18 cellular contexts compared by ENCODE assay signal in the genomic region with DNA sequence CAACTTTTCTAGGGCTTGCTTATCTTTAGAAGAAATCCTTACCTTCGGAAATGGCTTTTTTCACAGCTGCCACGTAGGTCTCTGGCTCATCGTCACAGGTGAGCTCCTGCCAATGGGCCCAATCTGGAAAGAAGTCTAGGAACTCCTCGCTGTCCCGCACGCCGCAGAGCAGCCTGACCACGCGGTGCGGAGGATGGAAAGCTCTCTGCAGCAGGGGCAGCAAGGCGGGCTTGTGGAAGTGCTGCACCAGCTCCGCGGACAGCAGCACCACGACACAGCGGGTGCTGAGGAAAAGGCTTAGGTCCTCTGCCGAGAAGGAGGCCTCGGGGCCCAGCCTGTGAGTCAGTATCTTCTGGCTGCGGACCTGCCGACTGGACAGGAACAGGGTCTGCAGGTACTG. TPM values are rescaled to one million over a fixed set of nuclear protein-coding genes. Genes with fewer than 3 reads are reported as not detected.
A peak's percentile ranks its signal among the peaks of the same experiment; 100 is the strongest.
DNase-seq lines count a peak whose midpoint lies in the region; ATAC-seq and TF ChIP-seq lines count a peak whose summit lies in the region.
"Had no signal": no experiment of that assay in that cellular context is flagged by ENCODE, and none has a peak within 500 bp of the region (broad histone marks: within the 10 kb centered on the region; RNA-seq: fewer than 3 reads in every experiment).

No MANE protein-coding gene starts in this region.

- peak overlapping the region in 6 of 11 experiments; percentile 16 to 82 (median 63); a peak in 9 of 22 replicates for H3K9ac ChIP-seq in BLaER1 treated with 17β-estradiol and CSF1 and Interleukin-3, amounts not matched to agents 10 nM and 100 nM
- H3K9ac ChIP-seq in Karpas-422 (ENCODE audit: low read length) = no peak overlapping the region

- peak overlapping the region in 7 of 11 experiments; percentile 9 to 88 (median 77); a peak in 13 of 22 replicates for H3K27ac ChIP-seq in BLaER1 treated with 17β-estradiol and CSF1 and Interleukin-3, amounts not matched to agents 10 nM and 100 nM
- peak overlapping the region; percentile 74; the same call in 1 of the 2 replicates for H3K27ac ChIP-seq in Karpas-422 (ENCODE audit: low read length)
- peak overlapping the region in 7 of 8 donors; percentile 64 to 90 (median 88) for H3K27ac ChIP-seq in spleen
- H3K27ac ChIP-seq: C4-2B, PC-9, SJCRH30 had no signal

- no peak for ATAC-seq in activated CD8-positive, alpha-beta T cell treated with anti-CD3 and anti-CD28 coated beads for 36 hours
- no peak for ATAC-seq in left ventricle myocardium superior

- peak overlapping the region in 10 of 11 experiments; percentile 8 to 98 (median 86); a peak in 18 of 22 replicates for H3K4me2 ChIP-seq in BLaER1 treated with 17β-estradiol and CSF1 and Interleukin-3, amounts not matched to agents 10 nM and 100 nM
- H3K4me2 ChIP-seq in Karpas-422 (ENCODE audit: low read depth, low read length, poor library complexity, severe bottlenecking) = no peak overlapping the region
- H3K4me2 ChIP-seq: PC-9 had no signal

- peaks cover 80 to 100% (median 96%) of the 10 kb centered on the region in 10 experiments for H3K4me1 ChIP-seq in BLaER1 treated with 17β-estradiol and CSF1 and Interleukin-3, amounts not matched to agents 10 nM and 100 nM
- peaks cover 86% of the 10 kb centered on the region for H3K4me1 ChIP-seq in Karpas-422 (ENCODE audit: low read length)
- peaks cover 34 to 100% (median 78%) of the 10 kb centered on the region in 6 donors for H3K4me1 ChIP-seq in spleen
- H3K4me1 ChIP-seq: SJCRH30 had no signal

- TF ChIP-seq CTCF in endothelial cell (IDR thresholded peaks at IDR 0.05; ENCODE audit: unreplicated experiment) (no peak), spleen (IDR thresholded peaks at IDR 0.05 in 8 of 11, conservative IDR thresholded peaks at IDR 0.05 in 3 of 11) (no peak)
- no peak for TF ChIP-seq CTCF in activated CD8-positive, alpha-beta T cell treated with anti-CD3 and anti-CD28 coated beads for 36 hours (IDR thresholded peaks at IDR 0.05)

- peaks cover 83 to 100% (median 97%) of the 10 kb centered on the region in 11 experiments for H3K36me3 ChIP-seq in BLaER1 treated with 17β-estradiol and CSF1 and Interleukin-3, amounts not matched to agents 10 nM and 100 nM
- H3K36me3 ChIP-seq in Karpas-422 (ENCODE audit: insufficient read depth, low read length) = peaks cover 7% of the 10 kb centered on the region
- H3K36me3 ChIP-seq in spleen = peaks cover 0 to 68% (median 16%) of the 10 kb centered on the region in 6 donors
- H3K36me3 ChIP-seq: SJCRH30 had no signal

- H3K4me1 Mint-ChIP-seq in endothelial cell (ENCODE audit: unreplicated experiment) = no peaks in the 10 kb centered on the region
- H3K4me1 Mint-ChIP-seq in activated CD8-positive, alpha-beta T cell treated with anti-CD3 and anti-CD28 coated beads for 36 hours (ENCODE audit: low read depth) = peaks cover 3% of the 10 kb centered on the region

- H3K4me3 ChIP-seq in BLaER1 treated with 17β-estradiol and CSF1 and Interleukin-3, amounts not matched to agents 10 nM and 100 nM = peak overlapping the region in 3 of 10 experiments; percentile 19 to 42 (median 35); a peak in 3 of 20 replicates
- H3K4me3 ChIP-seq in Karpas-422 (ENCODE audit: low read length) (no peak overlapping the region), spleen (no peak overlapping the region)
- H3K4me3 ChIP-seq: PC-9, SJCRH30 had no signal

- H3K9me3 ChIP-seq in BLaER1 treated with 17β-estradiol and CSF1 and Interleukin-3, amounts not matched to agents 10 nM and 100 nM (replicated peaks in 1 of 11) = no peaks in the 10 kb centered on the region
- H3K9me3 ChIP-seq in Karpas-422 (ENCODE audit: low read length) = no peaks in the 10 kb centered on the region
- no peaks in the 10 kb centered on the region for H3K9me3 ChIP-seq in spleen
- H3K9me3 ChIP-seq: SJCRH30 had no signal

- POLR2A ChIA-PET in activated CD8-positive, alpha-beta T cell treated with anti-CD3 and anti-CD28 coated beads for 36 hours (lab: Charles Lee) = no interaction called here

- peaks cover 9 to 100% (median 100%) of the 10 kb centered on the region in 11 experiments; a peak in 21 of 22 replicates for H4K20me1 ChIP-seq in BLaER1 treated with 17β-estradiol and CSF1 and Interleukin-3, amounts not matched to agents 10 nM and 100 nM
- peaks cover 4% of the 10 kb centered on the region; the same call in 1 of the 2 replicates for H4K20me1 ChIP-seq in Karpas-422 (ENCODE audit: insufficient read depth, low read depth, low read length)

- CTCF ChIA-PET in activated CD8-positive, alpha-beta T cell treated with anti-CD3 and anti-CD28 coated beads for 36 hours (lab: Charles Lee) = no interaction called here

- no peaks in the 10 kb centered on the region for H3K9me3 Mint-ChIP-seq in endothelial cell (ENCODE audit: unreplicated experiment)
- H3K9me3 Mint-ChIP-seq in activated CD8-positive, alpha-beta T cell treated with anti-CD3 and anti-CD28 coated beads for 36 hours = no peaks in the 10 kb centered on the region

- DNase-seq in Karpas-422 (peak; percentile 21), endothelial cell (ENCODE audit: low spot score) (no peak), spleen (no peak), NCI-H2196 treated with DMSO at 0.1 percent for 48 hours (lab: John Stamatoyannopoulos, UW; ENCODE audit: unreplicated experiment) (no peak), left ventricle myocardium superior (no peak), putamen (ENCODE audit: low spot score) (no peak)
- no peak for DNase-seq in activated CD8-positive, alpha-beta T cell treated with anti-CD3 and anti-CD28 coated beads for 36 hours
- DNase-seq: DMS 273 treated with DMSO at 0.1 percent for 48 hours, GDM1, KG1, NCI-H1417 treated with DMSO at 0.1 percent for 48 hours, NCI-H187 treated with DMSO at 0.1 percent for 48 hours, NCI-H226, NCI-H524 treated with DMSO at 0.1 percent for 48 hours, PC-9, SJCRH30 had no signal

- peak overlapping the region; percentile 24 for H3K27ac Mint-ChIP-seq in endothelial cell (ENCODE audit: unreplicated experiment)
- no peak overlapping the region for H3K27ac Mint-ChIP-seq in activated CD8-positive, alpha-beta T cell treated with anti-CD3 and anti-CD28 coated beads for 36 hours

- H3K36me3 Mint-ChIP-seq in endothelial cell (ENCODE audit: low read depth, unreplicated experiment) = no peaks in the 10 kb centered on the region
- no peaks in the 10 kb centered on the region for H3K36me3 Mint-ChIP-seq in activated CD8-positive, alpha-beta T cell treated with anti-CD3 and anti-CD28 coated beads for 36 hours (ENCODE audit: low read depth)

- peaks cover 85% of the 10 kb centered on the region for H3K79me2 ChIP-seq in Karpas-422 (ENCODE audit: low read length)

- no peak overlapping the region for H2AFZ ChIP-seq in Karpas-422 (ENCODE audit: low read length)
- H2AFZ ChIP-seq: PC-9 had no signal

- intact Hi-C loops in spleen (cut with DNase I; ENCODE audit: low total_unique reads) = no loop called here
- intact Hi-C loops in activated CD8-positive, alpha-beta T cell treated with anti-CD3 and anti-CD28 coated beads for 36 hours (cut with micrococcal nuclease) = no loop called here
- intact Hi-C loops in left ventricle myocardium superior (cut with micrococcal nuclease) = no loop called here

- no peaks in the 10 kb centered on the region for H3K27me3 ChIP-seq in BLaER1 treated with 17β-estradiol and CSF1 and Interleukin-3, amounts not matched to agents 10 nM and 100 nM
- H3K27me3 ChIP-seq in Karpas-422 (ENCODE audit: low read length) = no peaks in the 10 kb centered on the region
- no peaks in the 10 kb centered on the region for H3K27me3 ChIP-seq in spleen (replicated peaks in 1 of 7)
- H3K27me3 ChIP-seq: SJCRH30 had no signal

- WGBS in spleen, 5 donors = 88 to 96% (median 93%) methylated on average over 5 to 19 of the region's 19 CpGs

- no peak for TF ChIP-seq POLR2A in spleen (IDR thresholded peaks at IDR 0.05)

- no peak overlapping the region for H3K4me3 Mint-ChIP-seq in endothelial cell (ENCODE audit: unreplicated experiment)
- H3K4me3 Mint-ChIP-seq in activated CD8-positive, alpha-beta T cell treated with anti-CD3 and anti-CD28 coated beads for 36 hours = no peak overlapping the region

- no peaks in the 10 kb centered on the region for H3K9me2 ChIP-seq in Karpas-422 (replicated peaks; ENCODE audit: insufficient read depth, low read length)

- H3K27me3 Mint-ChIP-seq in endothelial cell (ENCODE audit: unreplicated experiment) = no peaks in the 10 kb centered on the region
- no peaks in the 10 kb centered on the region for H3K27me3 Mint-ChIP-seq in activated CD8-positive, alpha-beta T cell treated with anti-CD3 and anti-CD28 coated beads for 36 hours

RNA-seq across cellular contexts. Expression of a gene that starts 10.8 kb away (rescaled TPM):
- total RNA-seq in Karpas-422 (2014; rRNA removed; shearing (Covaris generic); ENCODE audit: low replicate concordance) = 131 and 162 TPM in 2 replicates
- total RNA-seq in endothelial cell (ENCODE audit: unreplicated experiment) (9.0 TPM), spleen (100 to 1,000 TPM; 126 to 256 (median 196) TPM), left ventricle myocardium superior (7.5 TPM)
- polyA plus RNA-seq in spleen = 10 to 100 TPM; 59.8 to 84.1 (median 62.7) TPM
- 1 to 10 TPM; 4.1 to 4.7 TPM for total RNA-seq in activated CD8-positive, alpha-beta T cell treated with anti-CD3 and anti-CD28 coated beads for 36 hours

Comparison
In these comparisons a context has a peak if more than half of its experiments do, and no peak if none do; other contexts are left out.
1. RNA of a gene that starts 10.8 kb away (total RNA-seq): 126 to 256 TPM in spleen and 131 to 162 TPM in Karpas-422; 9.0 TPM in endothelial cell (single experiment), 7.5 TPM in left ventricle myocardium superior (single experiment) and 4.1 to 4.7 TPM in activated CD8-positive, alpha-beta T cell treated with anti-CD3 and anti-CD28 coated beads for 36 hours; every median in the first group is over 10 times any median in the second.
2. Peak in every context shown above with its lines, with median percentiles within 50 percentile points of each other: H3K27ac ChIP-seq.